ENCODE assay signal across 21 cellular contexts in the genomic region with DNA sequence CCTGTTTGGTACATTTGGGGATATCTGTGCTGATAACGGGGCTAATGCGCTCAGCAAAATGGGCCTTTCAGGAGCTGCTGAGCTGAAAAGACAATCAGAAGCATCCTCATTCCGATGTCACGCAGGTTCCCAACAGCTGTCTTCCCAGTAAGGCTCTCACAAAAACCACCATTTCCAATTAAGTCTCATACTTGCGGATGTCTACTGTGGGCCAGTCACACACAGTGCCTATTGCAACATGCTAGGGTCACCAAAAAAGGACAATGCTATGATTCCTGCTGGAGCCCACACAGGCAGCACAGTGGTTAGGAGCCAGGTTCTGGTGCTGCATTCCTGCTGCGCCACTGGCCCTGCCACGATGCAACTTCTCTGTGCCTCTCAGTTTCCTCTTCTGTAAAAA. TPM values are rescaled to one million over a fixed set of nuclear protein-coding genes. Genes with fewer than 3 reads are reported as not detected.
"Had no signal": no experiment of that assay in that cellular context is flagged by ENCODE, and none has a peak within 500 bp of the region (broad histone marks: within the 10 kb centered on the region; RNA-seq: fewer than 3 reads in every experiment).

No MANE protein-coding gene starts in this region.

- DNase-seq: activated CD4-positive, alpha-beta memory T cell treated with anti-CD3 and anti-CD28 coated beads, Interleukin-2, amount 10 ng/mL, durations not matched to agents 7 days and 5 days; activated CD4-positive, alpha-beta T cell treated with anti-CD3 and anti-CD28 coated beads for 4 hours; activated CD8-positive, alpha-beta memory T cell treated with anti-CD3 and anti-CD28 coated beads, Interleukin-2, amount 50 U/mL, for 4 hours; activated gamma-delta T cell treated with Interleukin-2 at 50 U/mL for 16 hours; activated naive CD8-positive, alpha-beta T cell treated with anti-CD3 and anti-CD28 coated beads for 36 hours; cerebellar nuclear complex; dermis blood vessel endothelial cell; effector memory CD8-positive, alpha-beta T cell; immature natural killer cell; stimulated activated CD4-positive, alpha-beta T cell treated with anti-CD3 and anti-CD28 coated beads, Interleukin-12 subunit alpha, Interleukin-12 subunit beta, amount 100 ng/mL, for 4 hours; stimulated activated CD4-positive, alpha-beta T cell treated with anti-CD3 and anti-CD28 coated beads, Interleukin-2, amount 100 ng/mL, for 24 hours; stomach; T-helper 17 cell; testis had no signal

- H3K9me3 Mint-ChIP-seq: activated CD4-positive, alpha-beta memory T cell treated with anti-CD3 and anti-CD28 coated beads, Interleukin-2, amount 10 ng/mL, durations not matched to agents 7 days and 5 days; immature natural killer cell had no signal

- H3K27ac Mint-ChIP-seq: activated CD4-positive, alpha-beta memory T cell treated with anti-CD3 and anti-CD28 coated beads, Interleukin-2, amount 10 ng/mL, durations not matched to agents 7 days and 5 days; activated naive CD8-positive, alpha-beta T cell treated with anti-CD3 and anti-CD28 coated beads for 36 hours; effector memory CD8-positive, alpha-beta T cell; immature natural killer cell; T-helper 17 cell had no signal

- H3K27me3 Mint-ChIP-seq: activated naive CD8-positive, alpha-beta T cell treated with anti-CD3 and anti-CD28 coated beads for 36 hours had no signal

- H3K9me3 ChIP-seq: stomach, testis had no signal

- H3K4me1 ChIP-seq: testis had no signal

- FAIRE-seq: frontal cortex had no signal

- ATAC-seq: effector memory CD8-positive, alpha-beta T cell; sciatic nerve; T-helper 17 cell had no signal

- H3K4me1 Mint-ChIP-seq: immature natural killer cell, T-helper 17 cell had no signal

- H3K4me3 Mint-ChIP-seq: activated CD4-positive, alpha-beta memory T cell treated with anti-CD3 and anti-CD28 coated beads, Interleukin-2, amount 10 ng/mL, durations not matched to agents 7 days and 5 days; activated naive CD8-positive, alpha-beta T cell treated with anti-CD3 and anti-CD28 coated beads for 36 hours; effector memory CD8-positive, alpha-beta T cell; immature natural killer cell; T-helper 17 cell had no signal

- H3K27ac ChIP-seq: stomach, testis had no signal

- H3K4me3 ChIP-seq: stomach, testis had no signal

RNA-seq across cellular contexts. Expression of gene LDHAL6B, which starts 16.4 kb away (rescaled TPM):
- total RNA-seq: activated CD4-positive, alpha-beta memory T cell treated with anti-CD3 and anti-CD28 coated beads, Interleukin-2, amount 10 ng/mL, durations not matched to agents 7 days and 5 days; activated naive CD8-positive, alpha-beta T cell treated with anti-CD3 and anti-CD28 coated beads for 36 hours; dermis blood vessel endothelial cell; frontal cortex; liver; mesenteric fat pad; osteoblast; sciatic nerve; stomach; T-helper 17 cell; ureter had no signal
- polyA plus RNA-seq: immature natural killer cell, liver, neural cell, stomach had no signal
